ENCODE assay signal across 17 cellular contexts in genomic region chr2:231323316-231323715, GRCh38.
"Had no signal": no experiment of that assay in that cellular context is flagged by ENCODE, and none has a peak within 500 bp of the region (broad histone marks: within the 10 kb centered on the region; RNA-seq: fewer than 3 reads in every experiment).

No MANE protein-coding gene starts in this region.

- H3K27ac ChIP-seq: adrenal gland, neural progenitor cell, ovary, thyroid gland, vagina, WERI-Rb-1 had no signal

- ATAC-seq: activated CD4-positive, alpha-beta T cell treated with anti-CD3 and anti-CD28 coated beads for 36 hours; activated CD8-positive, alpha-beta memory T cell treated with anti-CD3 and anti-CD28 coated beads, Interleukin-2, amount 10 ng/mL, durations not matched to agents 7 days and 5 days had no signal

- H3K9me3 Mint-ChIP-seq: activated naive CD4-positive, alpha-beta T cell treated with anti-CD3 and anti-CD28 coated beads, Interleukin-2, amount 50 U/mL, for 24 hours; neural progenitor cell had no signal

- H3K4me3 ChIP-seq: adrenal gland, neural progenitor cell, ovary, thyroid gland, vagina had no signal

- H3K9me3 ChIP-seq: adrenal gland, ovary, thyroid gland, vagina had no signal

- FAIRE-seq: endometrium had no signal

- H3K4me2 ChIP-seq: neural progenitor cell had no signal

- H3K36me3 ChIP-seq: adrenal gland, neural progenitor cell, ovary, thyroid gland, vagina, WERI-Rb-1 had no signal

- H3K27me3 ChIP-seq: adrenal gland, neural progenitor cell, ovary, thyroid gland, vagina had no signal

- DNase-seq: activated CD4-positive, alpha-beta memory T cell treated with anti-CD3 and anti-CD28 coated beads for 36 hours; activated CD4-positive, alpha-beta T cell treated with anti-CD3 and anti-CD28 coated beads for 36 hours; activated CD8-positive, alpha-beta memory T cell treated with anti-CD3 and anti-CD28 coated beads, Interleukin-2, amount 10 ng/mL, durations not matched to agents 7 days and 5 days; activated effector memory CD4-positive, alpha-beta T cell treated with Interleukin-2 at 50 U/mL for 16 hours; activated T-cell treated with anti-CD3 and anti-CD28 coated beads, Interleukin-2, amount 50 U/mL, for 24 hours; kidney glomerular epithelial cell; ovary; stimulated activated CD4-positive, alpha-beta T cell treated with anti-CD3 and anti-CD28 coated beads, Interleukin-1b, Interleukin-23, amount 100 ng/mL, for 48 hours; T-helper 1 cell; T1000; thyroid gland; WERI-Rb-1 had no signal

- H3K36me3 Mint-ChIP-seq: activated CD8-positive, alpha-beta memory T cell treated with anti-CD3 and anti-CD28 coated beads, Interleukin-2, amount 10 ng/mL, durations not matched to agents 7 days and 5 days; activated naive CD4-positive, alpha-beta T cell treated with anti-CD3 and anti-CD28 coated beads, Interleukin-2, amount 50 U/mL, for 24 hours had no signal

- H3K9ac ChIP-seq: neural progenitor cell had no signal

- H3K4me1 ChIP-seq: neural progenitor cell, thyroid gland, vagina had no signal

- H2AFZ ChIP-seq: neural progenitor cell had no signal

- H3K4me3 Mint-ChIP-seq: activated CD4-positive, alpha-beta memory T cell treated with anti-CD3 and anti-CD28 coated beads for 36 hours; activated CD4-positive, alpha-beta T cell treated with anti-CD3 and anti-CD28 coated beads for 36 hours; activated CD8-positive, alpha-beta memory T cell treated with anti-CD3 and anti-CD28 coated beads, Interleukin-2, amount 10 ng/mL, durations not matched to agents 7 days and 5 days; activated naive CD4-positive, alpha-beta T cell treated with anti-CD3 and anti-CD28 coated beads, Interleukin-2, amount 50 U/mL, for 24 hours; activated T-cell treated with anti-CD3 and anti-CD28 coated beads, Interleukin-2, amount 50 U/mL, for 24 hours; neural progenitor cell had no signal
